ENCODE assay signal across 1 cellular context in genomic region chr9:33524431-33524947, GRCh38.
TF ChIP-seq lines count a peak whose summit lies in the region.

No MANE protein-coding gene starts in this region.

TF ChIP-seq in endothelial cell of umbilical vein, 7 proteins besides CTCF, POLR2A, EP300 and RAD21 (continued from another document):
- no peak for TF ChIP-seq JUN (IDR thresholded peaks at IDR 0.05; ENCODE audit: borderline replicate concordance, insufficient read depth, insufficient read length, low read depth)
